1 cellular context compared by ENCODE assay signal in genomic region chr1:228198977-228199590, GRCh38.
TF ChIP-seq lines count a peak whose summit lies in the region.

No MANE protein-coding gene starts in this region.

TF ChIP-seq in K562, 482 proteins besides CTCF, POLR2A, EP300 and RAD21 (continued from another document and continues in another):
- no peak for TF ChIP-seq ZNF609 (CRISPR knock-in tag; IDR thresholded peaks at IDR 0.05; ENCODE audit: borderline replicate concordance)
- peak; percentile 69 to 83; a peak in 2 of 4 replicates for TF ChIP-seq MLLT1 (IDR thresholded peaks at IDR 0.05)
- no peak for TF ChIP-seq POLR2AphosphoS2 (IDR thresholded peaks at IDR 0.05; ENCODE audit: low read length)
- no peak for TF ChIP-seq ZNF140 (CRISPR knock-in tag; IDR thresholded peaks at IDR 0.05)
- no peak for TF ChIP-seq BMI1 (IDR thresholded peaks at IDR 0.05; ENCODE audit: low read length)
- TF ChIP-seq DACH1 (IDR thresholded peaks at IDR 0.05; ENCODE audit: partially characterized antibody) = peak; percentile 83
- TF ChIP-seq ZNF551 (CRISPR knock-in tag; IDR thresholded peaks at IDR 0.05) = no peak
- no peak for TF ChIP-seq MYBL2 (IDR thresholded peaks at IDR 0.05; ENCODE audit: low read depth)
- TF ChIP-seq MYBL2 (CRISPR knock-in tag; IDR thresholded peaks at IDR 0.05; ENCODE audit: borderline replicate concordance) = no peak
- no peak for TF ChIP-seq ELF1 (tag; IDR thresholded peaks at IDR 0.05)
- no peak for TF ChIP-seq USF1 (CRISPR knock-in tag; IDR thresholded peaks at IDR 0.05)
- TF ChIP-seq RBBP5 (IDR thresholded peaks at IDR 0.05; ENCODE audit: borderline replicate concordance, insufficient read depth, low read length, poor library complexity, severe bottlenecking) = no peak
- TF ChIP-seq SPI1 (IDR thresholded peaks at IDR 0.05; ENCODE audit: borderline replicate concordance, low read depth, low read length) = no peak
- TF ChIP-seq RNF219 (CRISPR knock-in tag; IDR thresholded peaks at IDR 0.05) = no peak
- no peak for TF ChIP-seq MBD1 (CRISPR knock-in tag; IDR thresholded peaks at IDR 0.05)
- peak; percentile 74 to 87 for TF ChIP-seq ARNT (IDR thresholded peaks at IDR 0.05)
- no peak for TF ChIP-seq ZNF583 (CRISPR knock-in tag; IDR thresholded peaks at IDR 0.05)
- TF ChIP-seq ZBTB5 (IDR thresholded peaks at IDR 0.05) = no peak
- TF ChIP-seq ZKSCAN1 (IDR thresholded peaks at IDR 0.05; ENCODE audit: low read depth, low read length) = no peak
- TF ChIP-seq KDM5B (IDR thresholded peaks at IDR 0.05; ENCODE audit: insufficient replicate concordance, low read depth, low read length) = no peak
- TF ChIP-seq MECOM (CRISPR knock-in tag; IDR thresholded peaks at IDR 0.05) = peak; percentile 40; the same call in 1 of the 2 replicates
- no peak for TF ChIP-seq PHF21A (IDR thresholded peaks at IDR 0.05; ENCODE audit: borderline replicate concordance, low read depth)
- TF ChIP-seq ZBTB33 (CRISPR knock-in tag; IDR thresholded peaks at IDR 0.05) = no peak
- no peak for TF ChIP-seq ATF1 (CRISPR knock-in tag; IDR thresholded peaks at IDR 0.05)
- no peak for TF ChIP-seq ATF1 (tag; IDR thresholded peaks at IDR 0.05)
- 0 out of 2 replicates have a peak, but pooled peaks have one; percentile 10 for TF ChIP-seq NFIC (IDR thresholded peaks at IDR 0.05)
- TF ChIP-seq PTTG1 (tag; IDR thresholded peaks at IDR 0.05; ENCODE audit: low read depth) = 0 out of 2 replicates have a peak, but pooled peaks have one; percentile 33
- TF ChIP-seq E2F1 (CRISPR knock-in tag; IDR thresholded peaks at IDR 0.05) = no peak
- no peak for TF ChIP-seq ZBTB2 (IDR thresholded peaks at IDR 0.05)
- no peak for TF ChIP-seq ZKSCAN8 (CRISPR knock-in tag; IDR thresholded peaks at IDR 0.05)
- TF ChIP-seq SMARCA4 (IDR thresholded peaks at IDR 0.05) = 0 out of 2 replicates have a peak, but pooled peaks have one; percentile 32
- TF ChIP-seq GTF2E2 (tag; IDR thresholded peaks at IDR 0.05) = no peak
- no peak for TF ChIP-seq MEF2D (tag; conservative IDR thresholded peaks at IDR 0.05; ENCODE audit: low read depth)
- TF ChIP-seq FOXK2 (conservative IDR thresholded peaks at IDR 0.05 in 1 of 2, IDR thresholded peaks at IDR 0.05 in 1 of 2; ENCODE audit: low read depth in 2 of 2) = peak; percentile 90 to 93
- peak; percentile 28 for TF ChIP-seq HDAC3 (IDR thresholded peaks at IDR 0.05; ENCODE audit: borderline replicate concordance, partially characterized antibody)
